In the genomic region with DNA sequence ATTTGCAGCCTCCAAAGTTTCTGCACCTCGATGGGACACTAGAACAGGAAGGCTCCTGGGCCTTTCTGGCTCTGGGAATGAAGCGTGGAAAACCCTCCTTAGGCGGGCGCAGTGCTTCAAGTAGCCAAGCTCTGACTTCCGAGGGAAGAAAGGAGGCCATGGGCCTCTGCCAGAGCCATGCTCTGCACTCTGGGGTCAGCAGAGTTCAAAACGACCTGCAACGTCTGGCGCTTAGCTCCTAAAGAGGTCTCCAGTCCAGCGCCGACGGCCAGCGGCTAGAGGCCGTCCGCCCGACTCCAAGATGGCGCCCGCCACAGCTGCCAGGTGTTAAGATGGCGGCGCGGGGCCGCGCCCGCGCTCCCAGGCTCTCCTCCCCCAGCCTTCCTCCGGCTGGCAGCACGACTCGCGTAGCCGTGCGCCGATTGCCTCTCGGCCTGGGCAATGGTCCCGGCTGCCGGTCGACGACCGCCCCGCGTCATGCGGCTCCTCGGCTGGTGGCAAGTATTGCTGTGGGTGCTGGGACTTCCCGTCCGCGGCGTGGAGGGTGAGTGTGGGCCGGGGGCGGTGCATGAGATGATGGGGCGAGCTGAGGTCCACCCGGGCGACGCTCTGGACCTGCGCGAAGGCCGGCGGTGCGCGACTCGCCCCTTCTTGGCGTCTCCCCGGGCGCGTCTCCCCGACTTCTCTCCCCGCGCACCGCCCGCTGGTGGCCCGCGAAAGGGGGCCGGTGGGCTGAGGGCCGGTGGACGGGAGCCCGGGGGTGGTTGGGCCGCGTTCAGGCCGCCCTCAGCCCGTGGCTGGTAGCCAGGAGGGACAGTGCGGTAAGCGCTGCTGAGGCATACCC, we compare ENCODE assay signal across 8 cellular contexts. TPM values are rescaled to one million over a fixed set of nuclear protein-coding genes. Genes with fewer than 3 reads are reported as not detected.
DNase-seq lines count a peak whose midpoint lies in the region; ATAC-seq and TF ChIP-seq lines count a peak whose summit lies in the region.

A gene with protein sequence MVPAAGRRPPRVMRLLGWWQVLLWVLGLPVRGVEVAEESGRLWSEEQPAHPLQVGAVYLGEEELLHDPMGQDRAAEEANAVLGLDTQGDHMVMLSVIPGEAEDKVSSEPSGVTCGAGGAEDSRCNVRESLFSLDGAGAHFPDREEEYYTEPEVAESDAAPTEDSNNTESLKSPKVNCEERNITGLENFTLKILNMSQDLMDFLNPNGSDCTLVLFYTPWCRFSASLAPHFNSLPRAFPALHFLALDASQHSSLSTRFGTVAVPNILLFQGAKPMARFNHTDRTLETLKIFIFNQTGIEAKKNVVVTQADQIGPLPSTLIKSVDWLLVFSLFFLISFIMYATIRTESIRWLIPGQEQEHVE (plus strand): TSS at position 385 of the 844 bp plus-strand sequence. CDS start 57 bp downstream, at position 442.

- H3K27me3 Mint-ChIP-seq in CD4-positive, alpha-beta memory T cell = no peaks in the 10 kb centered on the region
- H3K27me3 Mint-ChIP-seq in endothelial cell (ENCODE audit: unreplicated experiment) = peaks cover 2% of the 10 kb centered on the region
- no peaks in the 10 kb centered on the region for H3K27me3 Mint-ChIP-seq in mesothelial cell of epicardium (ENCODE audit: low read depth)

- TF ChIP-seq CTCF in endothelial cell (IDR thresholded peaks at IDR 0.05; ENCODE audit: unreplicated experiment) = no peak
- no peak for TF ChIP-seq CTCF in mesothelial cell of epicardium (IDR thresholded peaks at IDR 0.05; ENCODE audit: unreplicated experiment)

- H3K36me3 Mint-ChIP-seq in CD4-positive, alpha-beta memory T cell = peaks cover 0 to 13% of the 10 kb centered on the region in 2 donors
- H3K36me3 Mint-ChIP-seq in endothelial cell (ENCODE audit: low read depth, unreplicated experiment) = no peaks in the 10 kb centered on the region
- peaks cover 5% of the 10 kb centered on the region for H3K36me3 Mint-ChIP-seq in mesothelial cell of epicardium

- POLR2A ChIA-PET in CD4-positive, alpha-beta memory T cell (lab: Charles Lee; ENCODE audit: partially characterized antibody) = interaction anchor here (0.6 to 3.8 kb wide), 17 partner anchors 11 to 649 kb away, joined by 3 to 69 read pairs (median 4); a partner anchor contains a TSS

- peak; percentile 73 for ATAC-seq in GM19438 (IDR thresholded peaks at IDR 0.05; ENCODE audit: low read depth, unreplicated experiment)

- no peaks in the 10 kb centered on the region for H3K36me3 ChIP-seq in CD4-positive, alpha-beta memory T cell (ENCODE audit: insufficient read depth, low read length)
- no peaks in the 10 kb centered on the region for H3K36me3 ChIP-seq in NT2/D1 (ENCODE audit: insufficient read depth, insufficient read length, low read length)

- peak; percentile 79 to 84 (median 81) for DNase-seq in CD4-positive, alpha-beta memory T cell
- DNase-seq in HK-2 (ENCODE audit: unreplicated experiment) = peak; percentile 72
- DNase-seq in NT2/D1 (ENCODE audit: low read depth, low spot score) = peak; percentile 77
- DNase-seq in activated CD8-positive, alpha-beta memory T cell treated with anti-CD3 and anti-CD28 coated beads, Interleukin-2, amount 50 U/mL, for 24 hours (ENCODE audit: extremely low read depth) = peak; percentile 60
- DNase-seq in endothelial cell (ENCODE audit: low spot score) = peak; percentile 85
- peak; percentile 68 to 87 for DNase-seq in mesothelial cell of epicardium (ENCODE audit: low spot score in 2 of 2, unreplicated experiment in 2 of 2)
- DNase-seq in stimulated activated CD8-positive, alpha-beta memory T cell treated with anti-CD3 and anti-CD28 coated beads, Interleukin-15, amount 100 ng/mL, for 48 hours (ENCODE audit: low read depth in 2 of 2) = peak; percentile 74 to 75

- H3K9me3 ChIP-seq in CD4-positive, alpha-beta memory T cell (ENCODE audit: control insufficient read depth in 1 of 2, low read length in 2 of 2) = no peaks in the 10 kb centered on the region
- H3K9me3 ChIP-seq in NT2/D1 (ENCODE audit: insufficient read depth, low read length) = no peaks in the 10 kb centered on the region

- H3K4me3 Mint-ChIP-seq in CD4-positive, alpha-beta memory T cell = peak within 1 kb of the TSS; percentile 93 to 98 (median 94)
- H3K4me3 Mint-ChIP-seq in endothelial cell (ENCODE audit: unreplicated experiment) = peak within 1 kb of the TSS; percentile 93
- peak within 1 kb of the TSS; percentile 94 for H3K4me3 Mint-ChIP-seq in mesothelial cell of epicardium

- intact Hi-C loops in CD4-positive, alpha-beta memory T cell (cut with micrococcal nuclease) = loop anchor here (1.0 kb wide), 4 partner anchors 29 to 136 kb away; a partner anchor contains a TSS

- H3K4me3 ChIP-seq in CD4-positive, alpha-beta memory T cell (ENCODE audit: low read length in 2 of 2) = peak within 1 kb of the TSS; percentile 90 to 91
- H3K4me3 ChIP-seq in NT2/D1 (ENCODE audit: insufficient read length, low read depth) = peak within 1 kb of the TSS; percentile 85

- H3K4me1 ChIP-seq in CD4-positive, alpha-beta memory T cell (ENCODE audit: insufficient read depth, low read length) = peaks cover 33% of the 10 kb centered on the region
- no peaks in the 10 kb centered on the region for H3K4me1 ChIP-seq in NT2/D1 (ENCODE audit: insufficient read depth, insufficient read length)

- H3K4me1 Mint-ChIP-seq in CD4-positive, alpha-beta memory T cell = peaks cover 26 to 49% (median 39%) of the 10 kb centered on the region in 4 donors
- H3K4me1 Mint-ChIP-seq in endothelial cell (ENCODE audit: unreplicated experiment) (peaks cover 12% of the 10 kb centered on the region), mesothelial cell of epicardium (peaks cover 13% of the 10 kb centered on the region)

- no peaks in the 10 kb centered on the region for H3K27me3 ChIP-seq in CD4-positive, alpha-beta memory T cell (ENCODE audit: insufficient read depth, low read length)
- no peaks in the 10 kb centered on the region for H3K27me3 ChIP-seq in NT2/D1 (ENCODE audit: insufficient read depth, insufficient read length)

- H3K9ac ChIP-seq in NT2/D1 (ENCODE audit: insufficient read length, low read depth) = peak within 1 kb of the TSS; percentile 95

- peak within 1 kb of the TSS; percentile 86 to 97 (median 96) for H3K27ac Mint-ChIP-seq in CD4-positive, alpha-beta memory T cell
- H3K27ac Mint-ChIP-seq in endothelial cell (ENCODE audit: unreplicated experiment) (peak within 1 kb of the TSS; percentile 61), mesothelial cell of epicardium (peak within 1 kb of the TSS; percentile 97)

- no peaks in the 10 kb centered on the region for H3K9me3 Mint-ChIP-seq in CD4-positive, alpha-beta memory T cell
- no peaks in the 10 kb centered on the region for H3K9me3 Mint-ChIP-seq in endothelial cell (ENCODE audit: unreplicated experiment)
- H3K9me3 Mint-ChIP-seq in mesothelial cell of epicardium = no peaks in the 10 kb centered on the region

- CTCF ChIA-PET in CD4-positive, alpha-beta memory T cell (lab: Charles Lee; ENCODE audit: partially characterized antibody) = interaction anchor here (0.7 to 3.4 kb wide), 4 partner anchors 15 to 30 kb away, joined by 3 to 17 read pairs (median 4); a partner anchor contains a TSS

- peak within 1 kb of the TSS; percentile 78 for H3K27ac ChIP-seq in CD4-positive, alpha-beta memory T cell (ENCODE audit: low read depth, low read length)

RNA-seq across cellular contexts. Expression of the gene that starts here (rescaled TPM):
- 10 to 100 TPM; 42.8 to 52.0 TPM for total RNA-seq in CD4-positive, alpha-beta memory T cell
- 10 to 100 TPM; 14.4 to 23.0 TPM for polyA plus RNA-seq in CD4-positive, alpha-beta memory T cell
- total RNA-seq in endothelial cell (ENCODE audit: unreplicated experiment) (40.5 TPM), mesothelial cell of epicardium (46.3 to 51.6 TPM (median 48.9 TPM) in 3 replicates)

Comparison
In these comparisons a context has a peak if more than half of its experiments do, and no peak if none do; other contexts are left out.
1. Peak in every context shown above with its lines: DNase-seq, ATAC-seq, H3K4me3 ChIP-seq and H3K27ac ChIP-seq.